ENCODE assay signal across 2 cellular contexts in genomic region chr2:19141234-19142004, GRCh38.
TF ChIP-seq lines count a peak whose summit lies in the region.

No MANE protein-coding gene starts in this region.

TF ChIP-seq in SK-N-SH, 30 proteins besides CTCF, POLR2A, EP300 and RAD21:
- no peak for TF ChIP-seq FOXM1 (IDR thresholded peaks at IDR 0.05; ENCODE audit: low read depth)
- no peak for TF ChIP-seq NFIC (IDR thresholded peaks at IDR 0.05; ENCODE audit: borderline replicate concordance)
- no peak for TF ChIP-seq ZBTB33 (IDR thresholded peaks at IDR 0.05; ENCODE audit: borderline replicate concordance, low read depth)
- TF ChIP-seq PBX3 (IDR thresholded peaks at IDR 0.05): no peak
- no peak for TF ChIP-seq MXI1 (IDR thresholded peaks at IDR 0.05; ENCODE audit: low read depth, low read length)
- no peak for TF ChIP-seq FOSL2 (IDR thresholded peaks at IDR 0.05; ENCODE audit: borderline replicate concordance, low read depth)
- no peak for TF ChIP-seq JUND (IDR thresholded peaks at IDR 0.05)
- TF ChIP-seq USF2 (IDR thresholded peaks at IDR 0.05; ENCODE audit: borderline replicate concordance, low read depth, low read length): no peak
- no peak for TF ChIP-seq IRF3 (IDR thresholded peaks at IDR 0.05; ENCODE audit: low read depth, low read length)
- no peak for TF ChIP-seq RCOR1 (IDR thresholded peaks at IDR 0.05; ENCODE audit: low read length)
- no peak for TF ChIP-seq SIN3A (IDR thresholded peaks at IDR 0.05; ENCODE audit: borderline replicate concordance, low read depth, low read length)
- no peak for TF ChIP-seq TAF1 (IDR thresholded peaks at IDR 0.05; ENCODE audit: borderline replicate concordance, low read depth, low read length)
- no peak for TF ChIP-seq RFX5 (IDR thresholded peaks at IDR 0.05; ENCODE audit: low read length)
- no peak for TF ChIP-seq EZH2phosphoT487 (IDR thresholded peaks at IDR 0.05; ENCODE audit: borderline replicate concordance, low read depth)
- no peak for TF ChIP-seq YY1 (IDR thresholded peaks at IDR 0.05; ENCODE audit: low read depth)

TF ChIP-seq in SK-N-SH treated with all-trans-retinoic acid at 6 μM for 48 hours, 23 proteins besides CTCF, POLR2A, EP300 and RAD21:
- no peak for TF ChIP-seq ZFP30 (CRISPR knock-in tag; IDR thresholded peaks at IDR 0.05)
- TF ChIP-seq CSRNP3 (CRISPR knock-in tag; IDR thresholded peaks at IDR 0.05): no peak
- no peak for TF ChIP-seq BACH2 (CRISPR knock-in tag; IDR thresholded peaks at IDR 0.05; ENCODE audit: borderline replicate concordance)
- TF ChIP-seq ZNF8 (CRISPR knock-in tag; IDR thresholded peaks at IDR 0.05): no peak
- TF ChIP-seq ARNTL (CRISPR knock-in tag; IDR thresholded peaks at IDR 0.05; ENCODE audit: borderline replicate concordance, low read depth): no peak
- TF ChIP-seq TCF4 (CRISPR knock-in tag; IDR thresholded peaks at IDR 0.05; ENCODE audit: borderline replicate concordance): no peak
TF ChIP-seq in SK-N-SH treated with all-trans-retinoic acid at 6 μM for 48 hours: peak in this region for 0.
